9 cellular contexts compared by ENCODE assay signal in the genomic region with DNA sequence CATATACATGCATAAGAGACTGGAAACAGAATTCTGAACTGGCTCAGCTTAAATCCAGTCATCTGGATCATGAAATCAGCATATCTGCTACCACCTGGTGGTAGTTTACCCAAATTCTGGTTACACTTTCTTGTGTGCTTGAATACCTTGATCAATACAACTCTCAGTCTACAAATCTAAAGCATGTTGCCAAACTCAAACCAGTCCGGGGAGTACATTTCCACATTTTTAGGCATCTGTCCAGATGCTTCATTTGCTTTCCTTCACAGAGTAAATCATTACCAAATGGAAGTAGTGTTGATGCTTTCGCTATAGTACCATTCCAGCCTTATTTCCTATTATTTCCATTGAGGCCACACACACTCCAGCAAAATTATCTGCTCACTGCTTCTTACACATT.
DNase-seq lines count a peak whose midpoint lies in the region; ATAC-seq and TF ChIP-seq lines count a peak whose summit lies in the region.
"Had no signal": no experiment of that assay in that cellular context is flagged by ENCODE, and none has a peak within 500 bp of the region (broad histone marks: within the 10 kb centered on the region; RNA-seq: fewer than 3 reads in every experiment).

No MANE protein-coding gene starts in this region.

- no peaks in the 10 kb centered on the region for H3K9me3 ChIP-seq in endocrine pancreas (ENCODE audit: control insufficient read depth, low read length)

- H3K4me3 ChIP-seq in LNCaP clone FGC (ENCODE audit: low read depth, low read length) (no peak overlapping the region), endocrine pancreas (ENCODE audit: control insufficient read depth, insufficient read depth, low read length) (peak overlapping the region; percentile 17), retinal pigment epithelial cell (ENCODE audit: low read length) (no peak overlapping the region)

- peak; percentile 69 for TF ChIP-seq CTCF in LNCaP clone FGC (IDR thresholded peaks at IDR 0.05; ENCODE audit: control insufficient read depth, extremely low read depth, insufficient read depth)
- peak; percentile 41 for TF ChIP-seq CTCF in retinal pigment epithelial cell (conservative IDR thresholded peaks at IDR 0.05; ENCODE audit: low read depth, low read length)

- H3K9ac ChIP-seq in endocrine pancreas (ENCODE audit: control insufficient read depth, insufficient read depth, low read length): no peak overlapping the region

- H3K9me3 Mint-ChIP-seq in immature natural killer cell: peaks cover 0 to 3% (median 0%) of the 10 kb centered on the region in 6 donors

- no peaks in the 10 kb centered on the region for H3K36me3 Mint-ChIP-seq in immature natural killer cell

- no peaks in the 10 kb centered on the region for H3K36me3 ChIP-seq in endocrine pancreas (ENCODE audit: control insufficient read depth, insufficient read depth, low read length)

- H3K4me1 Mint-ChIP-seq in immature natural killer cell: no peaks in the 10 kb centered on the region

- DNase-seq in NCI-H1417 (lab: John Stamatoyannopoulos, UW): peak; percentile 15 to 67 (median 22)
- DNase-seq in NCI-H1417 treated with DMSO at 0.1 percent for 48 hours (lab: John Stamatoyannopoulos, UW): no peak
- DNase-seq in LNCaP clone FGC (ENCODE audit: low read depth): peak; percentile 58
- no peak for DNase-seq in retinal pigment epithelial cell (ENCODE audit: low read depth)
- DNase-seq in GOT3 (lab: John Stamatoyannopoulos, UW): no peak
- DNase-seq in immature natural killer cell: no peak

- H3K27me3 Mint-ChIP-seq in immature natural killer cell (ENCODE audit: low read depth in 3 of 3): peaks cover 0 to 9% (median 0%) of the 10 kb centered on the region in 3 donors
- H3K27me3 Mint-ChIP-seq: B cell had no signal

- H3K4me1 ChIP-seq in endocrine pancreas (ENCODE audit: control insufficient read depth, insufficient read depth, low read length): peaks cover 12% of the 10 kb centered on the region

- H3K27me3 ChIP-seq in endocrine pancreas (ENCODE audit: control insufficient read depth, insufficient read depth, low read length): no peaks in the 10 kb centered on the region

- no peak overlapping the region for H3K27ac Mint-ChIP-seq in immature natural killer cell
- H3K27ac Mint-ChIP-seq: B cell had no signal

- H3K4me3 Mint-ChIP-seq in immature natural killer cell: no peak overlapping the region
- H3K4me3 Mint-ChIP-seq: B cell had no signal

- ATAC-seq in GM21529 (IDR thresholded peaks at IDR 0.05; ENCODE audit: unreplicated experiment): no peak

Comparison
In these comparisons a context has a peak if more than half of its experiments do, and no peak if none do; other contexts are left out.
1. DNase-seq: peak in NCI-H1417 (3 of 3) and LNCaP clone FGC (single experiment); none in NCI-H1417 treated with DMSO at 0.1 percent for 48 hours (single experiment), retinal pigment epithelial cell (single experiment), GOT3 (single experiment) and immature natural killer cell (0 of 3).